19 cellular contexts compared by ENCODE assay signal in genomic region chr4:94642561-94642866, GRCh38.
A peak's percentile ranks its signal among the peaks of the same experiment; 100 is the strongest.
DNase-seq lines count a peak whose midpoint lies in the region; ATAC-seq and TF ChIP-seq lines count a peak whose summit lies in the region.
"Had no signal": no experiment of that assay in that cellular context is flagged by ENCODE, and none has a peak within 500 bp of the region (broad histone marks: within the 10 kb centered on the region; RNA-seq: fewer than 3 reads in every experiment).

No MANE protein-coding gene starts in this region.

- H3K4me3 ChIP-seq in cardiac muscle cell (no peak overlapping the region), astrocyte of the cerebellum (ENCODE audit: low read depth, low read length) (no peak overlapping the region), kidney epithelial cell (ENCODE audit: low read depth, low read length) (no peak overlapping the region), thoracic aorta (no peak overlapping the region), neuronal stem cell (ENCODE audit: low read length in 2 of 2) (no peak overlapping the region), trophoblast cell (ENCODE audit: low read depth, low read length) (no peak overlapping the region)
- H3K4me3 ChIP-seq: stomach, uterus had no signal

- H3K27me3 ChIP-seq in cardiac muscle cell (no peaks in the 10 kb centered on the region), kidney epithelial cell (ENCODE audit: control insufficient read depth, insufficient read depth, low read length) (no peaks in the 10 kb centered on the region), thoracic aorta (replicated peaks; ENCODE audit: insufficient read depth) (no peaks in the 10 kb centered on the region), neuronal stem cell (ENCODE audit: control insufficient read depth in 3 of 3, insufficient read depth in 3 of 3, low read depth in 1 of 3, low read length in 3 of 3) (no peaks in the 10 kb centered on the region), trophoblast cell (ENCODE audit: insufficient read depth, low read length) (no peaks in the 10 kb centered on the region)
- H3K27me3 ChIP-seq: foreskin keratinocyte, stomach, uterus had no signal

- no CpG with 5 or more reads among the region's 2 CpGs for WGBS in neuronal stem cell (ENCODE audit: extremely low coverage in 2 of 2, insufficient read length in 2 of 2, insufficient replicate concordance in 1 of 2), 2 donors
- WGBS in trophoblast cell (ENCODE audit: extremely low coverage, insufficient coverage, insufficient read length) = no CpG with 5 or more reads among the region's 2 CpGs

- in situ Hi-C loops in astrocyte of the cerebellum (cut with HindIII; ENCODE audit: low sequenced_read_pairs) = no loop called here

- peaks cover 0 to 4% of the 10 kb centered on the region in 2 donors for H3K36me3 Mint-ChIP-seq in activated naive CD4-positive, alpha-beta T cell treated with anti-CD3 and anti-CD28 coated beads, Interleukin-2, amount 50 U/mL, for 72 hours

- H2AFZ ChIP-seq in neuronal stem cell (ENCODE audit: low read length) (no peak overlapping the region), trophoblast cell (ENCODE audit: insufficient read depth, low read length, poor library complexity) (no peak overlapping the region)

- H2BK120ac ChIP-seq in neuronal stem cell (ENCODE audit: low read depth, low read length) (no peak overlapping the region), trophoblast cell (ENCODE audit: insufficient read depth, low read length, poor library complexity) (no peak overlapping the region)

- H3K27ac ChIP-seq in cardiac muscle cell = peak overlapping the region; percentile 52
- peak overlapping the region; percentile 4 to 29 for H3K27ac ChIP-seq in thoracic aorta
- no peak overlapping the region for H3K27ac ChIP-seq in neuronal stem cell (replicated peaks; ENCODE audit: low read length)
- no peak overlapping the region for H3K27ac ChIP-seq in trophoblast cell (ENCODE audit: low read depth, low read length)
- H3K27ac ChIP-seq: stomach, uterus had no signal

- no peaks in the 10 kb centered on the region for H3K9me3 Mint-ChIP-seq in activated naive CD4-positive, alpha-beta T cell treated with anti-CD3 and anti-CD28 coated beads, Interleukin-2, amount 50 U/mL, for 72 hours
- H3K9me3 Mint-ChIP-seq: activated naive CD4-positive, alpha-beta T cell treated with anti-CD3 and anti-CD28 coated beads for 36 hours; naive thymus-derived CD4-positive, alpha-beta T cell had no signal

- ATAC-seq in left ventricle myocardium superior = no peak
- no peak for ATAC-seq in thoracic aorta (ENCODE audit: insufficient number of reproducible peaks, low FRiP score, low read depth)
- ATAC-seq in activated naive CD4-positive, alpha-beta T cell treated with anti-CD3 and anti-CD28 coated beads, Interleukin-2, amount 50 U/mL, for 72 hours = no peak
- ATAC-seq: naive thymus-derived CD4-positive, alpha-beta T cell had no signal

- H3K18ac ChIP-seq in neuronal stem cell (ENCODE audit: low read length) (no peak overlapping the region), trophoblast cell (ENCODE audit: low read length) (no peak overlapping the region)

- H3K9ac ChIP-seq in neuronal stem cell (ENCODE audit: low read depth, low read length, poor library complexity) = no peak overlapping the region
- H3K9ac ChIP-seq in trophoblast cell (ENCODE audit: low read length) = no peak overlapping the region

- H4K91ac ChIP-seq in neuronal stem cell (ENCODE audit: low read depth, low read length, poor library complexity) (no peak overlapping the region), trophoblast cell (ENCODE audit: low read depth, low read length) (no peak overlapping the region)

- intact Hi-C loops in left ventricle myocardium superior (cut with micrococcal nuclease) = no loop called here

- H3K79me1 ChIP-seq in neuronal stem cell (ENCODE audit: low read depth, low read length) = no peaks in the 10 kb centered on the region
- no peaks in the 10 kb centered on the region for H3K79me1 ChIP-seq in trophoblast cell (ENCODE audit: low read length)

- H3K4me2 ChIP-seq in neuronal stem cell (ENCODE audit: insufficient read depth, low read length, poor library complexity, severe bottlenecking) (no peak overlapping the region), trophoblast cell (ENCODE audit: low read length) (no peak overlapping the region)

- H3K14ac ChIP-seq in neuronal stem cell (ENCODE audit: low read length) (no peak overlapping the region), trophoblast cell (ENCODE audit: low read length) (no peak overlapping the region)

- H3K4me1 ChIP-seq in cardiac muscle cell (ENCODE audit: low read depth) (no peaks in the 10 kb centered on the region), thoracic aorta (ENCODE audit: control insufficient read depth in 1 of 2, low read depth in 2 of 2) (peaks cover 8 to 13% of the 10 kb centered on the region in 2 donors), neuronal stem cell (ENCODE audit: control insufficient read depth in 2 of 2, insufficient read depth in 1 of 2, low read depth in 1 of 2, low read length in 2 of 2) (no peaks in the 10 kb centered on the region), trophoblast cell (ENCODE audit: control insufficient read depth in 1 of 2, insufficient read depth in 2 of 2, low read length in 2 of 2) (no peaks in the 10 kb centered on the region)
- H3K4me1 ChIP-seq: uterus had no signal

- H3K9me3 ChIP-seq in cardiac muscle cell (ENCODE audit: low read depth) (no peaks in the 10 kb centered on the region), thoracic aorta (no peaks in the 10 kb centered on the region), neuronal stem cell (replicated peaks in 1 of 2; ENCODE audit: control insufficient read depth in 2 of 2, insufficient read depth in 1 of 2, low read depth in 1 of 2, low read length in 2 of 2) (no peaks in the 10 kb centered on the region), trophoblast cell (ENCODE audit: insufficient read depth, low read depth, low read length) (no peaks in the 10 kb centered on the region)
- H3K9me3 ChIP-seq: stomach, uterus had no signal

- no peaks in the 10 kb centered on the region for H3K79me2 ChIP-seq in trophoblast cell (ENCODE audit: control insufficient read depth, insufficient read depth, low read length, poor library complexity)

- H2BK12ac ChIP-seq in neuronal stem cell (ENCODE audit: low read length) = no peak overlapping the region
- H2BK12ac ChIP-seq in trophoblast cell (ENCODE audit: low read length) = no peak overlapping the region

- H4K8ac ChIP-seq in neuronal stem cell (ENCODE audit: low read depth, low read length) (no peak overlapping the region), trophoblast cell (ENCODE audit: low read depth, low read length) (no peak overlapping the region)

- H2AK5ac ChIP-seq in neuronal stem cell (ENCODE audit: low read depth, low read length) (no peak overlapping the region), trophoblast cell (ENCODE audit: low read length) (no peak overlapping the region)

- H2BK15ac ChIP-seq in neuronal stem cell (ENCODE audit: low read length) = no peak overlapping the region

- H3K4ac ChIP-seq in neuronal stem cell (ENCODE audit: low read length) = no peak overlapping the region
- no peak overlapping the region for H3K4ac ChIP-seq in trophoblast cell (ENCODE audit: low read depth, low read length)

- no peak overlapping the region for H3K23ac ChIP-seq in neuronal stem cell (ENCODE audit: low read depth, low read length, poor library complexity)
- H3K23ac ChIP-seq in trophoblast cell (ENCODE audit: low read length) = no peak overlapping the region

- no peak for TF ChIP-seq CTCF in cardiac muscle cell (IDR thresholded peaks at IDR 0.05; ENCODE audit: low read depth, low read length)
- no peak for TF ChIP-seq CTCF in astrocyte of the cerebellum (IDR thresholded peaks at IDR 0.05; ENCODE audit: low read depth, low read length, missing control alignments)
- no peak for TF ChIP-seq CTCF in kidney epithelial cell (IDR thresholded peaks at IDR 0.05; ENCODE audit: insufficient read depth, low read length, poor library complexity, severe bottlenecking)
- no peak for TF ChIP-seq CTCF in thoracic aorta (IDR thresholded peaks at IDR 0.05)

- no peak overlapping the region for H2BK5ac ChIP-seq in neuronal stem cell (ENCODE audit: low read length)
- no peak overlapping the region for H2BK5ac ChIP-seq in trophoblast cell (ENCODE audit: low read depth, low read length, poor library complexity)

- H3K27ac Mint-ChIP-seq in activated naive CD4-positive, alpha-beta T cell treated with anti-CD3 and anti-CD28 coated beads, Interleukin-2, amount 50 U/mL, for 72 hours = no peak overlapping the region
- H3K27ac Mint-ChIP-seq: activated naive CD4-positive, alpha-beta T cell treated with anti-CD3 and anti-CD28 coated beads for 36 hours; CD4-positive, CD25-positive, alpha-beta regulatory T cell; naive thymus-derived CD4-positive, alpha-beta T cell had no signal

- H4K12ac ChIP-seq in trophoblast cell (ENCODE audit: low read depth, low read length) = no peak overlapping the region

- DNase-seq in cardiac muscle cell (ENCODE audit: low read depth in 1 of 2, low spot score in 1 of 2) = no peak
- DNase-seq in left ventricle myocardium superior = no peak
- peak; percentile 16 for DNase-seq in astrocyte of the cerebellum (ENCODE audit: low read depth)
- DNase-seq in kidney epithelial cell (ENCODE audit: low read depth) = peak; percentile 29
- no peak for DNase-seq in thoracic aorta (ENCODE audit: low spot score)
- DNase-seq in neuronal stem cell (ENCODE audit: low spot score) = no peak
- no peak for DNase-seq in trophoblast cell
- no peak for DNase-seq in activated naive CD4-positive, alpha-beta T cell treated with anti-CD3 and anti-CD28 coated beads, Interleukin-2, amount 50 U/mL, for 72 hours (ENCODE audit: low spot score in 2 of 2)
- DNase-seq: activated CD4-positive, alpha-beta T cell treated with anti-CD3 and anti-CD28 coated beads for 48 hours; activated naive CD4-positive, alpha-beta T cell treated with anti-CD3 and anti-CD28 coated beads for 36 hours; CD4-positive, CD25-positive, alpha-beta regulatory T cell; KG1; naive thymus-derived CD4-positive, alpha-beta T cell; NCI-H1105; retina; SHP77 treated with DMSO at 0.1 percent for 48 hours; stomach; uterus had no signal

- H3K36me3 ChIP-seq in cardiac muscle cell (peaks cover 92% of the 10 kb centered on the region), kidney epithelial cell (ENCODE audit: control insufficient read depth, insufficient read depth, low read length) (no peaks in the 10 kb centered on the region), thoracic aorta (peaks cover 6% of the 10 kb centered on the region), neuronal stem cell (replicated peaks in 1 of 2; ENCODE audit: control insufficient read depth in 2 of 2, insufficient read depth in 2 of 2, low read length in 2 of 2) (peaks cover 1 to 28% of the 10 kb centered on the region in 2 donors), trophoblast cell (ENCODE audit: control insufficient read depth in 1 of 2, insufficient read depth in 2 of 2, low read length in 2 of 2) (peaks cover 2 to 4% of the 10 kb centered on the region in 2 experiments)
- H3K36me3 ChIP-seq: uterus had no signal

Comparison
In these comparisons a context has a peak if more than half of its experiments do, and no peak if none do; other contexts are left out.
1. DNase-seq: peak in astrocyte of the cerebellum (single experiment) and kidney epithelial cell (single experiment); none in cardiac muscle cell (0 of 2), left ventricle myocardium superior (single experiment), thoracic aorta (single experiment), neuronal stem cell (single experiment), trophoblast cell (0 of 2) and activated naive CD4-positive, alpha-beta T cell treated with anti-CD3 and anti-CD28 coated beads, Interleukin-2, amount 50 U/mL, for 72 hours (0 of 2).
2. H3K27ac ChIP-seq: peak in cardiac muscle cell (single experiment) and thoracic aorta (2 of 2); none in neuronal stem cell (single experiment) and trophoblast cell (single experiment).